2 cellular contexts compared by ENCODE assay signal in genomic region chr7:83850037-83850619, GRCh38.
TF ChIP-seq lines count a peak whose summit lies in the region.

No MANE protein-coding gene starts in this region.

TF ChIP-seq in GM23338, 12 proteins besides CTCF, POLR2A, EP300 and RAD21:
- no peak for TF ChIP-seq CREB1 (CRISPR knock-in tag; IDR thresholded peaks at IDR 0.05; ENCODE audit: low read depth)
- no peak for TF ChIP-seq ETS1 (IDR thresholded peaks at IDR 0.05)
- no peak for TF ChIP-seq ZNF462 (CRISPR knock-in tag; IDR thresholded peaks at IDR 0.05)
TF ChIP-seq in GM23338: peak in this region for 0.

TF ChIP-seq in GM12878, 131 proteins besides CTCF, POLR2A, EP300 and RAD21:
- TF ChIP-seq CREB1 (IDR thresholded peaks at IDR 0.05; ENCODE audit: low read depth): no peak
- no peak for TF ChIP-seq ZNF592 (IDR thresholded peaks at IDR 0.05)
- TF ChIP-seq ZBED1 (IDR thresholded peaks at IDR 0.05; ENCODE audit: borderline replicate concordance): no peak
- TF ChIP-seq EGR1 (IDR thresholded peaks at IDR 0.05; ENCODE audit: borderline replicate concordance in 1 of 2, low read depth in 2 of 2, low read length in 2 of 2): no peak
